Comparison of ENCODE assay signal across 8 cellular contexts in genomic region chr5:102545175-102545574, GRCh38. TPM values are rescaled to one million over a fixed set of nuclear protein-coding genes. Genes with fewer than 3 reads are reported as not detected.
DNase-seq lines count a peak whose midpoint lies in the region; ATAC-seq and TF ChIP-seq lines count a peak whose summit lies in the region.

No MANE protein-coding gene starts in this region.

- H3K27me3 Mint-ChIP-seq in activated CD4-positive, alpha-beta memory T cell treated with anti-CD3 and anti-CD28 coated beads, Interleukin-2, amount 10 ng/mL, durations not matched to agents 7 days and 5 days, result peaks cover 2% of the 10 kb centered on the region
- peaks cover 0 to 12% of the 10 kb centered on the region in 2 donors for H3K27me3 Mint-ChIP-seq in natural killer cell (ENCODE audit: low read depth in 2 of 2)

- intact Hi-C loops in natural killer cell (cut with micrococcal nuclease), result no loop called here

- no peaks in the 10 kb centered on the region for H3K36me3 Mint-ChIP-seq in activated CD4-positive, alpha-beta memory T cell treated with anti-CD3 and anti-CD28 coated beads, Interleukin-2, amount 10 ng/mL, durations not matched to agents 7 days and 5 days (ENCODE audit: low read depth)
- H3K36me3 Mint-ChIP-seq in natural killer cell, result no peaks in the 10 kb centered on the region

- H3K4me3 Mint-ChIP-seq in activated CD4-positive, alpha-beta memory T cell treated with anti-CD3 and anti-CD28 coated beads, Interleukin-2, amount 10 ng/mL, durations not matched to agents 7 days and 5 days, result no peak overlapping the region
- H3K4me3 Mint-ChIP-seq in natural killer cell, result no peak overlapping the region

- TF ChIP-seq CTCF in C4-2B (conservative IDR thresholded peaks at IDR 0.05), result peak; percentile 69
- TF ChIP-seq CTCF in choroid plexus epithelial cell (conservative IDR thresholded peaks at IDR 0.05; ENCODE audit: low read depth, low read length), result peak; percentile 53
- TF ChIP-seq CTCF in natural killer cell (IDR thresholded peaks at IDR 0.05), result no peak

- CTCF ChIA-PET in activated CD4-positive, alpha-beta memory T cell treated with anti-CD3 and anti-CD28 coated beads, Interleukin-2, amount 10 ng/mL, durations not matched to agents 7 days and 5 days (lab: Charles Lee), result interaction anchor here (1.1 kb wide), 1 partner anchor 15 kb away, joined by 3 read pairs; no protein-coding TSS in a partner anchor

- H3K27ac Mint-ChIP-seq in activated CD4-positive, alpha-beta memory T cell treated with anti-CD3 and anti-CD28 coated beads, Interleukin-2, amount 10 ng/mL, durations not matched to agents 7 days and 5 days, result no peak overlapping the region
- H3K27ac Mint-ChIP-seq in natural killer cell, result no peak overlapping the region

- no peak overlapping the region for H3K27ac ChIP-seq in C4-2B

- no peaks in the 10 kb centered on the region for H3K9me3 Mint-ChIP-seq in activated CD4-positive, alpha-beta memory T cell treated with anti-CD3 and anti-CD28 coated beads, Interleukin-2, amount 10 ng/mL, durations not matched to agents 7 days and 5 days
- peaks cover 0 to under 1% of the 10 kb centered on the region in 2 donors for H3K9me3 Mint-ChIP-seq in natural killer cell

- no peak overlapping the region for H3K4me3 ChIP-seq in choroid plexus epithelial cell (ENCODE audit: low read depth, low read length)

- DNase-seq in HT1080 (ENCODE audit: low read depth), result peak; percentile 37
- DNase-seq in choroid plexus epithelial cell (ENCODE audit: low read depth), result peak; percentile 28
- DNase-seq in effector CD4-positive, alpha-beta T cell, result no peak
- no peak for DNase-seq in NCI-H1048 (lab: John Stamatoyannopoulos, UW)
- no peak for DNase-seq in activated CD4-positive, alpha-beta memory T cell treated with anti-CD3 and anti-CD28 coated beads, Interleukin-2, amount 10 ng/mL, durations not matched to agents 7 days and 5 days
- no peak for DNase-seq in natural killer cell

- ATAC-seq in GM19452 (IDR thresholded peaks at IDR 0.05; ENCODE audit: unreplicated experiment) (peak; percentile 95), natural killer cell (no peak)

- H3K4me1 Mint-ChIP-seq in activated CD4-positive, alpha-beta memory T cell treated with anti-CD3 and anti-CD28 coated beads, Interleukin-2, amount 10 ng/mL, durations not matched to agents 7 days and 5 days, result no peaks in the 10 kb centered on the region
- H3K4me1 Mint-ChIP-seq in natural killer cell, result no peaks in the 10 kb centered on the region

- POLR2A ChIA-PET in activated CD4-positive, alpha-beta memory T cell treated with anti-CD3 and anti-CD28 coated beads, Interleukin-2, amount 10 ng/mL, durations not matched to agents 7 days and 5 days (lab: Charles Lee), result no interaction called here

RNA-seq across cellular contexts. Expression of gene SLCO6A1, which starts 46.4 kb away (rescaled TPM):
- total RNA-seq in HT1080 (2014; rRNA removed; shearing (Covaris generic)), result not detected in 2 replicates
- polyA plus RNA-seq in HT1080 (2015; cell fraction: cytosol; rRNA removed), result not detected in 2 replicates
- polyA plus RNA-seq in HT1080 (2015; cell fraction: nucleus; rRNA removed), result not detected in 2 replicates
- total RNA-seq in activated CD4-positive, alpha-beta memory T cell treated with anti-CD3 and anti-CD28 coated beads, Interleukin-2, amount 10 ng/mL, durations not matched to agents 7 days and 5 days, result not detected
- total RNA-seq in natural killer cell, result not detected

Comparison
In these comparisons a context has a peak if more than half of its experiments do, and no peak if none do; other contexts are left out.
1. DNase-seq: peak in HT1080 (single experiment) and choroid plexus epithelial cell (single experiment); none in effector CD4-positive, alpha-beta T cell (single experiment), NCI-H1048 (single experiment), activated CD4-positive, alpha-beta memory T cell treated with anti-CD3 and anti-CD28 coated beads, Interleukin-2, amount 10 ng/mL, durations not matched to agents 7 days and 5 days (single experiment) and natural killer cell (single experiment).